Comparison of ENCODE assay signal across 16 cellular contexts in genomic region chr19:20558011-20558410, GRCh38. TPM values are rescaled to one million over a fixed set of nuclear protein-coding genes. Genes with fewer than 3 reads are reported as not detected.
A peak's percentile ranks its signal among the peaks of the same experiment; 100 is the strongest.
DNase-seq lines count a peak whose midpoint lies in the region; ATAC-seq and TF ChIP-seq lines count a peak whose summit lies in the region.
"Had no signal": no experiment of that assay in that cellular context is flagged by ENCODE, and none has a peak within 500 bp of the region (broad histone marks: within the 10 kb centered on the region; RNA-seq: fewer than 3 reads in every experiment).

No MANE protein-coding gene starts in this region.

- peak; percentile 37 for TF ChIP-seq CTCF in 22Rv1 (IDR thresholded peaks at IDR 0.05)
- peak; percentile 39 for TF ChIP-seq CTCF in BE2C (IDR thresholded peaks at IDR 0.05; ENCODE audit: low read depth, low read length)
- TF ChIP-seq CTCF in OCI-LY3 (IDR thresholded peaks at IDR 0.05; ENCODE audit: low read depth, low read length) = no peak
- no peak for TF ChIP-seq CTCF in PC-3 (conservative IDR thresholded peaks at IDR 0.05; ENCODE audit: low read depth, low read length)

- H3F3A ChIP-seq in PC-3 (ENCODE audit: low read length, unreplicated experiment) = no peaks in the 10 kb centered on the region

- H3K9ac ChIP-seq in OCI-LY3 (ENCODE audit: low read length) = no peak overlapping the region
- no peak overlapping the region for H3K9ac ChIP-seq in PC-3 (ENCODE audit: low read length)

- CTCF ChIA-PET in PC-3 (lab: Charles Lee) = no interaction called here

- H4K20me1 ChIP-seq in OCI-LY3 (ENCODE audit: insufficient read depth, low read length) (peaks cover 30% of the 10 kb centered on the region), PC-3 (ENCODE audit: low read length) (no peaks in the 10 kb centered on the region)

- no TSS peak for BruUV-seq in PC-3 (replicated peaks; lab: Mats Ljungman, UMichigan)

- POLR2A ChIA-PET in PC-3 (lab: Charles Lee; ENCODE audit: unreplicated experiment) = no interaction called here

- H3K27me3 ChIP-seq in BE2C (no peaks in the 10 kb centered on the region), OCI-LY3 (ENCODE audit: low read depth, low read length) (no peaks in the 10 kb centered on the region), PC-3 (ENCODE audit: low read length) (no peaks in the 10 kb centered on the region)
- H3K27me3 ChIP-seq: breast epithelium, foreskin keratinocyte, MG63 had no signal

- H3K27ac ChIP-seq in 22Rv1 (no peak overlapping the region), OCI-LY3 (ENCODE audit: low read length) (peak overlapping the region; percentile 55; the same call in 1 of the 2 replicates), PC-3 (ENCODE audit: low read length) (no peak overlapping the region)
- H3K27ac ChIP-seq: breast epithelium, foreskin keratinocyte had no signal

- intact Hi-C loops in head of caudate nucleus (cut with DNase I) (no loop called here), PC-3 (cut with micrococcal nuclease) (no loop called here)

- H3K79me2 ChIP-seq in OCI-LY3 (ENCODE audit: low read length) = peaks cover 98% of the 10 kb centered on the region
- H3K79me2 ChIP-seq in PC-3 (ENCODE audit: low read length) = no peaks in the 10 kb centered on the region

- DNase-seq in BE2C (peak; percentile 49), head of caudate nucleus (peak; percentile 34 to 88 (median 68)), PC-3 (no peak), NOMO-1 (lab: John Stamatoyannopoulos, UW; ENCODE audit: unreplicated experiment in 2 of 2) (no peak)
- DNase-seq: activated gamma-delta T cell; CD8-positive, alpha-beta memory T cell; effector memory CD8-positive, alpha-beta T cell; foreskin keratinocyte; MG63; NCI-H2107; stimulated activated naive CD8-positive, alpha-beta T cell treated with anti-CD3 and anti-CD28 coated beads, Interleukin-15, Interleukin-2, amounts not matched to agents 100 U/mL and 50 U/mL, for 24 hours had no signal

- H3K4me1 ChIP-seq in BE2C = no peaks in the 10 kb centered on the region
- peaks cover 14% of the 10 kb centered on the region; the same call in 1 of the 2 replicates for H3K4me1 ChIP-seq in OCI-LY3 (ENCODE audit: low read length)
- H3K4me1 ChIP-seq in PC-3 (ENCODE audit: insufficient read depth, low read length) = no peaks in the 10 kb centered on the region
- H3K4me1 ChIP-seq: breast epithelium, foreskin keratinocyte had no signal

- no peak overlapping the region for H3K4me3 ChIP-seq in BE2C (ENCODE audit: low read depth, low read length)
- no peak overlapping the region for H3K4me3 ChIP-seq in OCI-LY3 (ENCODE audit: low read length)
- H3K4me3 ChIP-seq in PC-3 (ENCODE audit: low read length) = no peak overlapping the region
- H3K4me3 ChIP-seq: breast epithelium, MG63 had no signal

- no peaks in the 10 kb centered on the region for H3K36me3 ChIP-seq in BE2C
- peaks cover 91% of the 10 kb centered on the region for H3K36me3 ChIP-seq in OCI-LY3 (replicated peaks; ENCODE audit: low read depth, low read length)
- no peaks in the 10 kb centered on the region for H3K36me3 ChIP-seq in PC-3 (ENCODE audit: low read depth, low read length)
- H3K36me3 ChIP-seq: breast epithelium, MG63 had no signal

- no peak for ATAC-seq in HG03045 (IDR thresholded peaks at IDR 0.05; ENCODE audit: unreplicated experiment)
- ATAC-seq in PC-3 = no peak
- ATAC-seq: effector memory CD8-positive, alpha-beta T cell; foreskin keratinocyte; sciatic nerve; stimulated activated naive CD8-positive, alpha-beta T cell treated with anti-CD3 and anti-CD28 coated beads, Interleukin-15, Interleukin-2, amounts not matched to agents 100 U/mL and 50 U/mL, for 24 hours had no signal

- peaks cover 3% of the 10 kb centered on the region for H3K9me3 ChIP-seq in BE2C
- H3K9me3 ChIP-seq in OCI-LY3 (ENCODE audit: insufficient read depth, low read length) = peaks cover 76% of the 10 kb centered on the region
- H3K9me3 ChIP-seq in PC-3 (ENCODE audit: low read length) = peaks cover 21% of the 10 kb centered on the region
- H3K9me3 ChIP-seq: MG63 had no signal

- H2AFZ ChIP-seq in OCI-LY3 (ENCODE audit: low read depth, low read length) (no peak overlapping the region), PC-3 (ENCODE audit: low read length) (no peak overlapping the region)

- no peaks in the 10 kb centered on the region for H3K9me2 ChIP-seq in PC-3 (replicated peaks; ENCODE audit: low read length)

- H3K4me2 ChIP-seq in OCI-LY3 (ENCODE audit: low read length) (no peak overlapping the region), PC-3 (ENCODE audit: low read length) (no peak overlapping the region)

RNA-seq across cellular contexts. Expression of gene ZNF737, which starts 7.6 kb away (rescaled TPM):
- polyA plus RNA-seq in BE2C (2012; ENCODE audit: insufficient read depth, insufficient read length, low read depth) = 2.3 TPM
- 0.11 TPM in 1 of 2 replicates, not detected in the other for total RNA-seq in PC-3 (2014; rRNA removed)

Comparison
In these comparisons a context has a peak if more than half of its experiments do, and no peak if none do; other contexts are left out.
1. CTCF ChIP-seq: peak in 22Rv1 (single experiment) and BE2C (single experiment); none in OCI-LY3 (single experiment) and PC-3 (single experiment).
2. DNase-seq: peak in BE2C (single experiment) and head of caudate nucleus (42 of 42); none in PC-3 (single experiment) and NOMO-1 (0 of 2).